In genomic region chr4:174604198-174604597, GRCh38 we compare ENCODE assay signal across 10 cellular contexts.
DNase-seq lines count a peak whose midpoint lies in the region; ATAC-seq, FAIRE-seq and TF ChIP-seq lines count a peak whose summit lies in the region.
"Had no signal": no experiment of that assay in that cellular context is flagged by ENCODE, and none has a peak within 500 bp of the region (broad histone marks: within the 10 kb centered on the region; RNA-seq: fewer than 3 reads in every experiment).

No MANE protein-coding gene starts in this region.

- no peaks in the 10 kb centered on the region for H3K9me3 Mint-ChIP-seq in GM23338

- no peak for FAIRE-seq in D721Med (lab: Jason Lieb, UNC)

- TF ChIP-seq CTCF in BJ (IDR thresholded peaks at IDR 0.05; ENCODE audit: insufficient read depth, low read depth, low read length) (no peak), left lung (IDR thresholded peaks at IDR 0.05) (no peak), GM23338 (conservative IDR thresholded peaks at IDR 0.05; ENCODE audit: low read depth in 2 of 2) (no peak), D721Med (IDR thresholded peaks at IDR 0.05; ENCODE audit: insufficient read depth, missing control alignments) (no peak)

- H3K79me2 ChIP-seq in GM23338 (replicated peaks; ENCODE audit: insufficient read depth), result no peaks in the 10 kb centered on the region

- H3F3A ChIP-seq in GM23338 (replicated peaks; ENCODE audit: low read depth), result no peaks in the 10 kb centered on the region

- H3K9me2 ChIP-seq in GM23338 (ENCODE audit: insufficient read depth), result no peaks in the 10 kb centered on the region

- no peak overlapping the region for H3K9ac ChIP-seq in SK-N-MC (ENCODE audit: insufficient read length)

- intact Hi-C loops in left lung (cut with DNase I), result no loop called here

- H3K9me3 ChIP-seq in SK-N-MC (ENCODE audit: low read depth, low read length) (no peaks in the 10 kb centered on the region), left lung (no peaks in the 10 kb centered on the region)
- H3K9me3 ChIP-seq: BE2C had no signal

- peaks cover 3% of the 10 kb centered on the region for H3K27me3 Mint-ChIP-seq in GM23338 (ENCODE audit: insufficient read depth, low read depth, poor library complexity)

- H3K4me1 Mint-ChIP-seq in GM23338, result peaks cover 28% of the 10 kb centered on the region

- H3K27me3 ChIP-seq in BJ (ENCODE audit: control insufficient read depth, insufficient read depth, low read length), result no peaks in the 10 kb centered on the region
- no peaks in the 10 kb centered on the region for H3K27me3 ChIP-seq in left lung
- no peaks in the 10 kb centered on the region for H3K27me3 ChIP-seq in GM23338 (ENCODE audit: insufficient read depth)
- H3K27me3 ChIP-seq: BE2C had no signal

- H3K36me3 Mint-ChIP-seq in GM23338 (ENCODE audit: low read depth), result no peaks in the 10 kb centered on the region

- no peaks in the 10 kb centered on the region for H3K36me3 ChIP-seq in BJ (ENCODE audit: control insufficient read depth, insufficient read depth, low read length)
- no peaks in the 10 kb centered on the region for H3K36me3 ChIP-seq in SK-N-MC (ENCODE audit: insufficient read depth, low read length)
- no peaks in the 10 kb centered on the region for H3K36me3 ChIP-seq in left lung
- H3K36me3 ChIP-seq in GM23338 (ENCODE audit: insufficient read depth), result no peaks in the 10 kb centered on the region
- H3K36me3 ChIP-seq: BE2C had no signal

- H3K4me1 ChIP-seq in left lung (peaks cover 0 to 6% of the 10 kb centered on the region in 2 donors), GM23338 (ENCODE audit: insufficient read depth) (peaks cover 36% of the 10 kb centered on the region)
- H3K4me1 ChIP-seq: BE2C had no signal

- ATAC-seq in left lung (peak; percentile 97), GM23338 (no peak)

- POLR2A ChIA-PET in BJ (lab: Charles Lee), result no interaction called here

- H3K4me3 Mint-ChIP-seq in GM23338, result no peak overlapping the region

- no peak overlapping the region for H3K27ac Mint-ChIP-seq in GM23338

- H3K4me2 ChIP-seq in GM23338, result no peak overlapping the region

- H3K27ac ChIP-seq in SK-N-MC, result no peak overlapping the region
- peak overlapping the region; percentile 14 to 34 for H3K27ac ChIP-seq in left lung
- no peak overlapping the region for H3K27ac ChIP-seq in GM23338 (ENCODE audit: low read depth)

- CTCF ChIA-PET in BJ (lab: Yijun Ruan, JAX), result no interaction called here

- H2AFZ ChIP-seq in GM23338, result no peak overlapping the region

- no peaks in the 10 kb centered on the region for H4K20me1 ChIP-seq in GM23338 (replicated peaks; ENCODE audit: insufficient read depth)

- no peak overlapping the region for H3K4me3 ChIP-seq in BJ (ENCODE audit: low read depth, low read length)
- no peak overlapping the region for H3K4me3 ChIP-seq in SK-N-MC
- H3K4me3 ChIP-seq in left lung, result no peak overlapping the region
- no peak overlapping the region for H3K4me3 ChIP-seq in GM23338

- DNase-seq in BJ (ENCODE audit: low read depth), result peak; percentile 8
- peak; percentile 34 to 85 (median 76) for DNase-seq in NCI-H1417 (lab: John Stamatoyannopoulos, UW)
- DNase-seq in SK-N-MC (ENCODE audit: low read depth, low spot score), result peak; percentile 20
- DNase-seq in left lung, result no peak
- DNase-seq in NCI-H2196 treated with DMSO at 0.1 percent for 48 hours (lab: John Stamatoyannopoulos, UW; ENCODE audit: unreplicated experiment), result no peak
- no peak for DNase-seq in GM23338 (ENCODE audit: low spot score)
- no peak for DNase-seq in NK-92 treated with Interleukin-12 subunit alpha and Interleukin-12 subunit beta, amount 100 ng/mL, for 24 hours (lab: John Stamatoyannopoulos, UW)
- no peak for DNase-seq in D721Med (ENCODE audit: insufficient read length, low spot score)
- DNase-seq: BE2C, T-helper 2 cell had no signal

TF ChIP-seq in GM23338, 12 proteins besides CTCF, POLR2A, EP300 and RAD21 (continues in another document):
- no peak for TF ChIP-seq ETS1 (IDR thresholded peaks at IDR 0.05)
- no peak for TF ChIP-seq EZH2phosphoT487 (IDR thresholded peaks at IDR 0.05; ENCODE audit: unreplicated experiment)
- TF ChIP-seq STAT1 (IDR thresholded peaks at IDR 0.05; ENCODE audit: unreplicated experiment), result no peak
- no peak for TF ChIP-seq ZNF114 (CRISPR knock-in tag; IDR thresholded peaks at IDR 0.05)
- TF ChIP-seq ZNF331 (CRISPR knock-in tag; IDR thresholded peaks at IDR 0.05; ENCODE audit: low read depth), result no peak
- no peak for TF ChIP-seq JUNB (IDR thresholded peaks at IDR 0.05; ENCODE audit: unreplicated experiment)
- no peak for TF ChIP-seq REST (IDR thresholded peaks at IDR 0.05; ENCODE audit: unreplicated experiment)
- TF ChIP-seq EZH2 (IDR thresholded peaks at IDR 0.05; ENCODE audit: low read depth, unreplicated experiment), result no peak
- TF ChIP-seq NANOG (IDR thresholded peaks at IDR 0.05; ENCODE audit: borderline replicate concordance), result no peak

Comparison
In these comparisons a context has a peak if more than half of its experiments do, and no peak if none do; other contexts are left out.
1. DNase-seq: peak in BJ (single experiment), NCI-H1417 (3 of 3) and SK-N-MC (single experiment); none in left lung (0 of 2), NCI-H2196 treated with DMSO at 0.1 percent for 48 hours (single experiment), GM23338 (single experiment), NK-92 treated with Interleukin-12 subunit alpha and Interleukin-12 subunit beta, amount 100 ng/mL, for 24 hours (single experiment) and D721Med (single experiment).
2. H3K27ac ChIP-seq: peak in left lung (2 of 2); none in SK-N-MC (single experiment) and GM23338 (single experiment).